In the genomic region with DNA sequence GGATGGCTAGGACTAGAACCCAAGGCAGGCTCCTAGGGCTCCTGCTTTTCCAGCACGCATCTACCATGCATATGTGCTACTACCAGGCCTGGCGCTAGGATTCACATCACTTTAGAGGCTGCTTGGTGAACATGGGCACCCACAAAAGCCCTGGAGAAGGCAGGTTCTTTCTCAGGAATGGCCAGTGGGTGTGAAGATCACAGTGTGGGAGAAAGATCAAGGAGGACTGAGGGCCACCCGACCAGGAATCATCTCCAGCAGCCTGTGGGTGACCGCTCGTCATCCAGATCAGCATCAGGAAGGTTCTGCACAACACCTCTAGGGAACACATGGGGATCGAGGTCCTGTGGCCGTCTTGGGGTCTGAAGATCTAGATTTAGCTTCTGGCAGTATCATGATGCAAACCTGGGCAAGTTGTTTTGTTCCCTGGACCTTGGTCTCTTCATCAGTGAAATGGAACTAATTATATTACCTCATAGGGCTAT, we compare ENCODE assay signal across 21 cellular contexts. TPM values are rescaled to one million over a fixed set of nuclear protein-coding genes. Genes with fewer than 3 reads are reported as not detected.
DNase-seq lines count a peak whose midpoint lies in the region; ATAC-seq and TF ChIP-seq lines count a peak whose summit lies in the region.
"Had no signal": no experiment of that assay in that cellular context is flagged by ENCODE, and none has a peak within 500 bp of the region (broad histone marks: within the 10 kb centered on the region; RNA-seq: fewer than 3 reads in every experiment).

No MANE protein-coding gene starts in this region.

- intact Hi-C loops in mucosa of descending colon (cut with DNase I, micrococcal nuclease), result loop anchor here in 1 of 2 donors (2.0 to 10.0 kb wide), 2 partner anchors 63 to 143 kb away; no protein-coding TSS in a partner anchor
- intact Hi-C loops in tibial artery (cut with DNase I; ENCODE audit: low total_unique reads), result loop anchor here (5.0 to 10.0 kb wide), 2 partner anchors 111 to 223 kb away; no protein-coding TSS in a partner anchor
- intact Hi-C loops in testis (cut with DNase I; ENCODE audit: low total_unique reads), result loop anchor here (10.0 kb wide), 1 partner anchor 133 kb away; no protein-coding TSS in a partner anchor

- H3K27ac ChIP-seq in tibial artery, result no peak overlapping the region
- H3K27ac ChIP-seq in testis, result no peak overlapping the region

- no peak overlapping the region for H3K4me3 ChIP-seq in mucosa of descending colon
- H3K4me3 ChIP-seq in tibial artery, result no peak overlapping the region
- H3K4me3 ChIP-seq in testis, result no peak overlapping the region

- DNase-seq in activated effector memory CD4-positive, alpha-beta T cell treated with anti-CD3 and anti-CD28 coated beads, Interleukin-2, amount 50 U/mL, for 16 hours, result peak; percentile 55
- DNase-seq in activated effector memory CD4-positive, alpha-beta T cell treated with Interleukin-2 at 50 U/mL for 16 hours, result no peak
- DNase-seq in chondrocyte (ENCODE audit: low spot score), result peak; percentile 32
- peak in 2 of 3 donors; percentile 17 to 25 for DNase-seq in mucosa of descending colon
- peak; percentile 11 to 57 for DNase-seq in tibial artery
- no peak for DNase-seq in testis
- no peak for DNase-seq in cortex of kidney (lab: John Stamatoyannopoulos, UW)
- DNase-seq in 8988T, result no peak
- DNase-seq: CD4-positive, alpha-beta T cell; COR-L47; DMS79; H7; MM.1S; NCI-H1048; NCI-H1417 treated with DMSO at 0.1 percent for 48 hours; NCI-H187; NCI-H446 treated with DMSO at 0.1 percent for 48 hours; NCI-H526 treated with DMSO at 0.1 percent for 48 hours; OCI-M1; Right ventricle myocardium superior had no signal

- H3K9me3 ChIP-seq in mucosa of descending colon (no peaks in the 10 kb centered on the region), tibial artery (no peaks in the 10 kb centered on the region), testis (no peaks in the 10 kb centered on the region)

- WGBS in testis, 2 donors, result 86 to 91% methylated on average over 5 to 7 of the region's 7 CpGs

- H3K4me3 Mint-ChIP-seq in chondrocyte (ENCODE audit: unreplicated experiment), result no peak overlapping the region
- H3K4me3 Mint-ChIP-seq: B cell; CD4-positive, alpha-beta T cell had no signal

- no peaks in the 10 kb centered on the region for H3K27me3 Mint-ChIP-seq in chondrocyte (ENCODE audit: low read depth)
- H3K27me3 Mint-ChIP-seq: B cell; CD4-positive, alpha-beta T cell had no signal

- no peaks in the 10 kb centered on the region for H3K27me3 ChIP-seq in tibial artery
- no peaks in the 10 kb centered on the region for H3K27me3 ChIP-seq in testis

- H3K36me3 ChIP-seq in mucosa of descending colon (ENCODE audit: low read depth) (no peaks in the 10 kb centered on the region), tibial artery (no peaks in the 10 kb centered on the region), testis (ENCODE audit: low read depth, missing control alignments) (no peaks in the 10 kb centered on the region)

- H3K4me1 Mint-ChIP-seq in chondrocyte (ENCODE audit: low read depth), result peaks cover 29% of the 10 kb centered on the region

- H3K36me3 Mint-ChIP-seq in chondrocyte (ENCODE audit: low read depth), result no peaks in the 10 kb centered on the region

- H3K9me3 Mint-ChIP-seq in chondrocyte (ENCODE audit: low read depth), result no peaks in the 10 kb centered on the region
- H3K9me3 Mint-ChIP-seq: CD4-positive, alpha-beta T cell had no signal

- no peak overlapping the region for H3K27ac Mint-ChIP-seq in chondrocyte (ENCODE audit: unreplicated experiment)
- H3K27ac Mint-ChIP-seq: B cell; CD4-positive, alpha-beta T cell had no signal

- H3K4me1 ChIP-seq in mucosa of descending colon (ENCODE audit: low read depth) (peaks cover 39% of the 10 kb centered on the region), tibial artery (peaks cover 0 to 46% (median 30%) of the 10 kb centered on the region in 4 donors), testis (peaks cover 11% of the 10 kb centered on the region)

- no peak for ATAC-seq in mucosa of descending colon

- no peak for TF ChIP-seq POLR2A in testis (IDR thresholded peaks at IDR 0.05)

- TF ChIP-seq CTCF in chondrocyte (IDR thresholded peaks at IDR 0.05) (no peak), mucosa of descending colon (IDR thresholded peaks at IDR 0.05) (no peak), tibial artery (IDR thresholded peaks at IDR 0.05) (no peak), testis (IDR thresholded peaks at IDR 0.05) (no peak)

RNA-seq across cellular contexts. Expression of a gene that starts 27.3 kb away (rescaled TPM):
- total RNA-seq in chondrocyte (180 to 233 TPM (median 191 TPM) in 3 replicates), mucosa of descending colon (100 to 1,000 TPM; 176 to 243 (median 229) TPM), testis (100 to 1,000 TPM; 180 to 183 TPM)
- 289 TPM for polyA plus RNA-seq in testis (ENCODE audit: insufficient read depth, low read depth, low replicate concordance)

RNA-seq across cellular contexts. Expression of a gene that starts 57.1 kb away (rescaled TPM):
- total RNA-seq in chondrocyte (230 to 303 TPM (median 301 TPM) in 3 replicates), mucosa of descending colon (100 to 1,000 TPM; 181 to 381 (median 255) TPM), testis (100 to 1,000 TPM; 154 TPM)
- polyA plus RNA-seq in testis (ENCODE audit: insufficient read depth, low read depth, low replicate concordance), result 64.2 TPM

Comparison
In these comparisons a context has a peak if more than half of its experiments do, and no peak if none do; other contexts are left out.
1. DNase-seq: peak in activated effector memory CD4-positive, alpha-beta T cell treated with anti-CD3 and anti-CD28 coated beads, Interleukin-2, amount 50 U/mL, for 16 hours (single experiment), chondrocyte (single experiment), mucosa of descending colon (2 of 3) and tibial artery (2 of 2); none in activated effector memory CD4-positive, alpha-beta T cell treated with Interleukin-2 at 50 U/mL for 16 hours (single experiment), testis (single experiment), cortex of kidney (single experiment) and 8988T (single experiment).